Comparison of ENCODE assay signal across 25 cellular contexts in the genomic region with DNA sequence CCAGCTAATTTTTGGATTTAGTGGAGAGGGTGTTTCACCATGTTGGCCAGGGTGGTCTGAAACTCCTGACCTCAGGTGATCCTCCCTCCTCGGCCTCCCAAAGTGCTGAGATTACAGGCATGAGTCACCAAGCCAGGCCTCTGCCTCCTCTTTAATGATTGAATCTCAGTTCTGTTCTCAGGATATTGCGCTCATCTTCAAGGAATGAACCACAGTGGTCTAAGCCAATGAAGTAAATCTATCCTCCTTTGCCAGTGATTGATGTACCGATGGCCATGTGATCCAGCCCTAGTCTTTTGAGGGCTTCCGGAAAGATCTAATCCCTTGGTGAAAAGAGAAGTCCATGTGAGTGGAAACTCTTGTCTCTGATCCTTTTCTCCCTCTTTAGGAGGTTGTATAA.
"Had no signal": no experiment of that assay in that cellular context is flagged by ENCODE, and none has a peak within 500 bp of the region (broad histone marks: within the 10 kb centered on the region; RNA-seq: fewer than 3 reads in every experiment).

No MANE protein-coding gene starts in this region.

- H3K4me2 ChIP-seq: PC-9 had no signal

- ATAC-seq: activated naive CD4-positive, alpha-beta T cell treated with anti-CD3 and anti-CD28 coated beads, Interleukin-2, amount 50 U/mL, for 72 hours; activated T-cell treated with anti-CD3 and anti-CD28 coated beads, Interleukin-2, amount 50 U/mL, for 4 hours; body of pancreas; Right ventricle myocardium inferior; SK-N-SH treated with all-trans-retinoic acid at 6 μM for 48 hours had no signal

- H3K4me3 ChIP-seq: body of pancreas, breast epithelium, PC-9 had no signal

- H3K27ac ChIP-seq: body of pancreas, breast epithelium, PC-9, RWPE1, VCaP had no signal

- DNase-seq: activated B cell treated with CpG ODN at 0.5 μM for 24 hours; activated CD4-positive, alpha-beta memory T cell treated with anti-CD3 and anti-CD28 coated beads for 36 hours; activated CD4-positive, alpha-beta T cell treated with anti-CD3 and anti-CD28 coated beads for 4 hours; activated CD4-positive, alpha-beta T cell treated with anti-CD3 and anti-CD28 coated beads, Interleukin-2, amount 50 U/mL, for 1 hour; activated CD4-positive, CD25-positive, alpha-beta regulatory T cell treated with anti-CD3 and anti-CD28 coated beads, Interleukin-2, amount 50 U/mL, for 72 hours; activated CD8-positive, alpha-beta memory T cell treated with anti-CD3 and anti-CD28 coated beads, Interleukin-2, amount 50 U/mL, for 4 hours; activated gamma-delta T cell treated with Interleukin-2 at 50 U/mL for 16 hours; activated naive CD4-positive, alpha-beta T cell treated with anti-CD3 and anti-CD28 coated beads for 36 hours; activated T-cell treated with anti-CD3 and anti-CD28 coated beads for 4 hours; activated T-cell treated with anti-CD3 and anti-CD28 coated beads, Interleukin-2, amount 50 U/mL, for 4 hours; body of pancreas; Karpas-422; MM.1S; MV-4-11; NCI-H2029 treated with DMSO at 0.1 percent for 48 hours; NCI-H526 treated with DMSO at 0.1 percent for 48 hours; NCI-H774; PC-9; SIG-M5 had no signal

- H3K9me3 ChIP-seq: body of pancreas, breast epithelium had no signal

- H3K36me3 ChIP-seq: breast epithelium had no signal

- H2AFZ ChIP-seq: PC-9 had no signal

- H3K27me3 ChIP-seq: body of pancreas, breast epithelium had no signal

- H3K4me1 ChIP-seq: body of pancreas, breast epithelium had no signal
